ENCODE assay signal across 14 cellular contexts in the genomic region with DNA sequence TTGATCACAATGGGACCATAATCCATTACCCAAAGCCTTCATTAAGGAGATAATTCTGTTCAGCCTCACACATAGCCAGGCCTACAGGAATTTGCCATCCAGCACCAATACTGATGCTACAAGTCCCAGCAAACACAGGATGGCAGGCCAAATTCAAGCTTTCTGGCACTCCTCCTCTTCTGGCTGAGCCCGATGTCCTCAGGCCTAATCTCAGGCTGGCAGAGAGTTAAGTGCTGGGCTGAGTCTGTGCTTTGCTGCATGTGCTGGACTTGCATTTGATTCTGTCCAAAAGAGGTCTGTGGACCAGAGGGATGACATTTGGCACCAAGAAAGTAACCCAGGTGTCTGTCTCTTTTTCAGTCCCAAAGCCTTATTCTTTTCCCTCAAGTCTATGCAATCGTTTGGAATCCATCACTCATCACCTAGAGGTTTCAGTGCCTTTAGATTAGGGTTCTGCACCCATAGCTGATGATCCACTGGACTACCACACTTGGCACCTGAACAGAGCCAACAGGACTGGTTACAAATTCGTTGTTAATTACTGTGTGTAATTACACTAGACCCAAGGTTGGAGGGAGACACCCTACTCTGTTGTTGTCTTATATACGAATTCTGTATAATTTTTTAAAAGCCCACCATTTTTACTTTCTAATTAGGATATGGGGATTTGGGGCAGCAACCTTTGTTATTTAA.
"Had no signal": no experiment of that assay in that cellular context is flagged by ENCODE, and none has a peak within 500 bp of the region (broad histone marks: within the 10 kb centered on the region; RNA-seq: fewer than 3 reads in every experiment).

No MANE protein-coding gene starts in this region.

- DNase-seq: effector memory CD4-positive, alpha-beta T cell; foreskin keratinocyte; hippocampal formation; naive thymus-derived CD4-positive, alpha-beta T cell; nephron progenitor cell; psoas muscle; retina; sigmoid colon; stimulated activated CD4-positive, alpha-beta T cell treated with anti-CD3 and anti-CD28 coated beads, Interleukin-12 subunit alpha, Interleukin-12 subunit beta, amount 100 ng/mL, for 4 hours; stimulated activated naive CD4-positive, alpha-beta T cell; stomach; trophoblast cell had no signal

- H3K4me1 Mint-ChIP-seq: naive thymus-derived CD4-positive, alpha-beta T cell; nephron progenitor cell had no signal

- ATAC-seq: foreskin keratinocyte; naive thymus-derived CD4-positive, alpha-beta T cell had no signal

- H3K27me3 ChIP-seq: foreskin keratinocyte, neutrophil, sigmoid colon, stomach had no signal

- H3K4me3 ChIP-seq: psoas muscle, sigmoid colon, skin epidermis, stomach had no signal

- H3K9me3 Mint-ChIP-seq: naive thymus-derived CD4-positive, alpha-beta T cell; nephron progenitor cell had no signal

- H3K36me3 ChIP-seq: neutrophil, sigmoid colon, stomach had no signal

- H3K4me3 Mint-ChIP-seq: naive thymus-derived CD4-positive, alpha-beta T cell; nephron progenitor cell had no signal

- H3K9me3 ChIP-seq: neutrophil, psoas muscle, sigmoid colon, stomach had no signal

- H3K4me1 ChIP-seq: foreskin keratinocyte, psoas muscle, sigmoid colon, stomach had no signal

- H3K27ac Mint-ChIP-seq: naive thymus-derived CD4-positive, alpha-beta T cell; nephron progenitor cell had no signal

- H3K27ac ChIP-seq: foreskin keratinocyte, neutrophil, psoas muscle, sigmoid colon, stomach had no signal
